In genomic region chr14:102829106-102829505, GRCh38 we compare ENCODE assay signal across 16 cellular contexts. TPM values are rescaled to one million over a fixed set of nuclear protein-coding genes. Genes with fewer than 3 reads are reported as not detected.
DNase-seq lines count a peak whose midpoint lies in the region; ATAC-seq and TF ChIP-seq lines count a peak whose summit lies in the region.
"Had no signal": no experiment of that assay in that cellular context is flagged by ENCODE, and none has a peak within 500 bp of the region (broad histone marks: within the 10 kb centered on the region; RNA-seq: fewer than 3 reads in every experiment).

No MANE protein-coding gene starts in this region.

- no peaks in the 10 kb centered on the region for H3K9me2 ChIP-seq in hepatocyte (replicated peaks; ENCODE audit: insufficient read depth)
- H3K9me2 ChIP-seq in PC-9 (ENCODE audit: insufficient read depth): no peaks in the 10 kb centered on the region

- no peak overlapping the region for H3T11ph ChIP-seq in H9 (ENCODE audit: low read length)

- H2BK5ac ChIP-seq in H9 (ENCODE audit: insufficient read length, low read length): no peak overlapping the region

- H4K5ac ChIP-seq in H9 (ENCODE audit: insufficient read length, low read depth, low read length): no peak overlapping the region

- H3K27me3 Mint-ChIP-seq in CD4-positive, CD25-positive, alpha-beta regulatory T cell: no peaks in the 10 kb centered on the region
- H3K27me3 Mint-ChIP-seq in H9 (ENCODE audit: low read depth) (no peaks in the 10 kb centered on the region), mesothelial cell of epicardium (ENCODE audit: low read depth) (no peaks in the 10 kb centered on the region)
- no peaks in the 10 kb centered on the region for H3K27me3 Mint-ChIP-seq in activated T-helper 2 cell treated with anti-CD3 and anti-CD28 coated beads, Interferon-gamma antibody, Interleukin-2, Interleukin-4, amounts not matched to agents 10 μg/mL and 5 μg/mL and 100 μg/mL, durations not matched to agents 14 hours and 24 hours and 36 hours (ENCODE audit: low read depth)

- peaks cover 21% of the 10 kb centered on the region for H3K36me3 ChIP-seq in CD4-positive, CD25-positive, alpha-beta regulatory T cell (ENCODE audit: control insufficient read depth, insufficient read depth, low read length)
- no peaks in the 10 kb centered on the region for H3K36me3 ChIP-seq in hepatocyte (replicated peaks; ENCODE audit: insufficient read depth, low read depth)
- no peaks in the 10 kb centered on the region; the same call in 1 of the 2 replicates for H3K36me3 ChIP-seq in PC-9 (ENCODE audit: low read depth)
- H3K36me3 ChIP-seq: cardiac muscle cell had no signal

- peaks cover 35 to 72% (median 50%) of the 10 kb centered on the region in 4 donors for H3K4me1 Mint-ChIP-seq in CD4-positive, CD25-positive, alpha-beta regulatory T cell
- H3K4me1 Mint-ChIP-seq in H9: peaks cover 65 to 66% of the 10 kb centered on the region in 2 experiments
- H3K4me1 Mint-ChIP-seq in activated T-helper 2 cell treated with anti-CD3 and anti-CD28 coated beads, Interferon-gamma antibody, Interleukin-2, Interleukin-4, amounts not matched to agents 10 μg/mL and 5 μg/mL and 100 μg/mL, durations not matched to agents 14 hours and 24 hours and 36 hours (ENCODE audit: low read depth): peaks cover 56% of the 10 kb centered on the region
- peaks cover 20% of the 10 kb centered on the region for H3K4me1 Mint-ChIP-seq in mesothelial cell of epicardium

- no peak overlapping the region for H2BK15ac ChIP-seq in H9 (ENCODE audit: low read depth, low read length)

- H3K9me3 Mint-ChIP-seq in CD4-positive, CD25-positive, alpha-beta regulatory T cell: no peaks in the 10 kb centered on the region
- H3K9me3 Mint-ChIP-seq in H9 (no peaks in the 10 kb centered on the region), mesothelial cell of epicardium (no peaks in the 10 kb centered on the region)
- H3K9me3 Mint-ChIP-seq in activated T-helper 2 cell treated with anti-CD3 and anti-CD28 coated beads, Interferon-gamma antibody, Interleukin-2, Interleukin-4, amounts not matched to agents 10 μg/mL and 5 μg/mL and 100 μg/mL, durations not matched to agents 14 hours and 24 hours and 36 hours: no peaks in the 10 kb centered on the region

- CTCF ChIA-PET in PC-9 (lab: Charles Lee): no interaction called here

- POLR2A ChIA-PET in PC-9 (lab: Charles Lee; ENCODE audit: unreplicated experiment): no interaction called here

- no CpG with 5 or more reads among the region's 3 CpGs for WGBS in H9 (ENCODE audit: extremely low coverage, insufficient read length, low lambda C conversion rate)
- WGBS in hepatocyte (ENCODE audit: low lambda C conversion rate, missing lambda C conversion rate): 41% methylated on average over 3 of the region's 3 CpGs

- H3K27ac ChIP-seq in CD4-positive, CD25-positive, alpha-beta regulatory T cell (ENCODE audit: insufficient read depth, low read length, poor library complexity, severe bottlenecking): peak overlapping the region; percentile 5
- no peak overlapping the region for H3K27ac ChIP-seq in H9 (ENCODE audit: insufficient read length, low read depth, low read length)
- H3K27ac ChIP-seq in hepatocyte: peak overlapping the region; percentile 11
- H3K27ac ChIP-seq in PC-9: no peak overlapping the region
- H3K27ac ChIP-seq: cardiac muscle cell, parathyroid adenoma had no signal

- no peak for TF ChIP-seq CTCF in H9 (conservative IDR thresholded peaks at IDR 0.05)
- TF ChIP-seq CTCF in hepatocyte (IDR thresholded peaks at IDR 0.05; ENCODE audit: poor library complexity): no peak
- TF ChIP-seq CTCF in mesothelial cell of epicardium (IDR thresholded peaks at IDR 0.05; ENCODE audit: unreplicated experiment): no peak
- TF ChIP-seq CTCF in PC-9 (conservative IDR thresholded peaks at IDR 0.05): no peak

- H3K4ac ChIP-seq in H9 (ENCODE audit: low read depth, low read length): no peak overlapping the region

- no peak overlapping the region for H2AFZ ChIP-seq in H9 (ENCODE audit: low read length)
- no peak overlapping the region for H2AFZ ChIP-seq in hepatocyte
- H2AFZ ChIP-seq in PC-9: no peak overlapping the region
- H2AFZ ChIP-seq: parathyroid adenoma had no signal

- H3K4me2 ChIP-seq in H9 (ENCODE audit: insufficient read depth, insufficient read length, low read length) (no peak overlapping the region), hepatocyte (no peak overlapping the region), PC-9 (no peak overlapping the region)

- H3K4me3 ChIP-seq in CD4-positive, CD25-positive, alpha-beta regulatory T cell (ENCODE audit: low read depth, low read length): no peak overlapping the region
- H3K4me3 ChIP-seq in hepatocyte (no peak overlapping the region), PC-9 (no peak overlapping the region)
- H3K4me3 ChIP-seq: cardiac muscle cell, mucosa of descending colon had no signal

- no peak overlapping the region for H3K9ac ChIP-seq in H9 (ENCODE audit: extremely low read depth, insufficient read length, low read length)
- H3K9ac ChIP-seq: parathyroid adenoma had no signal

- no TSS peak for BruUV-seq in PC-9 (replicated peaks; lab: Mats Ljungman, UMichigan)

- H3K18ac ChIP-seq in H9 (ENCODE audit: insufficient read length, low read depth, low read length): no peak overlapping the region

- H3K4me3 Mint-ChIP-seq in CD4-positive, CD25-positive, alpha-beta regulatory T cell: peak overlapping the region in 2 of 4 donors; percentile 26 to 66
- no peak overlapping the region for H3K4me3 Mint-ChIP-seq in H9
- H3K4me3 Mint-ChIP-seq in activated T-helper 2 cell treated with anti-CD3 and anti-CD28 coated beads, Interferon-gamma antibody, Interleukin-2, Interleukin-4, amounts not matched to agents 10 μg/mL and 5 μg/mL and 100 μg/mL, durations not matched to agents 14 hours and 24 hours and 36 hours (ENCODE audit: low read depth): no peak overlapping the region
- no peak overlapping the region for H3K4me3 Mint-ChIP-seq in mesothelial cell of epicardium

- no peak overlapping the region for H4K91ac ChIP-seq in H9 (ENCODE audit: insufficient read length, low read depth, low read length)

- H2AK5ac ChIP-seq in H9 (ENCODE audit: insufficient read length, low read length): no peak overlapping the region

- intact Hi-C loops in activated T-helper 2 cell treated with anti-CD3 and anti-CD28 coated beads, Interferon-gamma antibody, Interleukin-2, Interleukin-4, amounts not matched to agents 10 μg/mL and 5 μg/mL and 100 μg/mL, durations not matched to agents 14 hours and 24 hours and 36 hours (cut with micrococcal nuclease): no loop called here
- intact Hi-C loops in PC-9 (cut with micrococcal nuclease; ENCODE audit: unreplicated experiment): no loop called here

- H3K27me3 ChIP-seq in CD4-positive, CD25-positive, alpha-beta regulatory T cell (ENCODE audit: control insufficient read depth, insufficient read depth, low read length): no peaks in the 10 kb centered on the region
- H3K27me3 ChIP-seq in H9 (ENCODE audit: insufficient read depth, low read length) (no peaks in the 10 kb centered on the region), hepatocyte (no peaks in the 10 kb centered on the region), PC-9 (ENCODE audit: insufficient read depth, low read depth) (no peaks in the 10 kb centered on the region)
- H3K27me3 ChIP-seq: cardiac muscle cell had no signal

- peaks cover 9% of the 10 kb centered on the region; the same call in 1 of the 2 replicates for H3F3A ChIP-seq in PC-9 (ENCODE audit: insufficient read depth, low read depth)

- H3K23me2 ChIP-seq in H9 (ENCODE audit: insufficient read length, low read depth, low read length, poor library complexity, severe bottlenecking): no peaks in the 10 kb centered on the region

- ATAC-seq in CD4-positive, CD25-positive, alpha-beta regulatory T cell (ENCODE audit: low read depth in 2 of 2): no peak
- ATAC-seq in GM21423 (IDR thresholded peaks at IDR 0.05; ENCODE audit: unreplicated experiment) (no peak), GM19035 (IDR thresholded peaks at IDR 0.05; ENCODE audit: unreplicated experiment) (no peak)
- ATAC-seq: mucosa of descending colon had no signal

- H3K79me2 ChIP-seq in H9 (ENCODE audit: insufficient read depth, low read length): peaks cover 2% of the 10 kb centered on the region; the same call in 1 of the 2 replicates
- H3K79me2 ChIP-seq in hepatocyte: peaks cover 43% of the 10 kb centered on the region
- H3K79me2 ChIP-seq in PC-9 (ENCODE audit: low read depth): peaks cover 35% of the 10 kb centered on the region

- no peak for DNase-seq in CD4-positive, CD25-positive, alpha-beta regulatory T cell
- DNase-seq in H9 (no peak), hepatocyte (ENCODE audit: low spot score) (peak; percentile 35), mesothelial cell of epicardium (ENCODE audit: low spot score in 2 of 2, unreplicated experiment in 2 of 2) (no peak), PC-9 (no peak)
- DNase-seq in activated T-helper 2 cell treated with anti-CD3 and anti-CD28 coated beads, Interferon-gamma antibody, Interleukin-2, Interleukin-4, amounts not matched to agents 10 μg/mL and 5 μg/mL and 100 μg/mL, durations not matched to agents 14 hours and 24 hours and 36 hours (ENCODE audit: low spot score): no peak
- DNase-seq: activated naive CD4-positive, alpha-beta T cell treated with anti-CD3 and anti-CD28 coated beads, Interleukin-2, amount 50 U/mL, for 16 hours; DND-41; H7; mucosa of descending colon; NCI-H524 treated with DMSO at 0.1 percent for 48 hours; stimulated activated naive CD4-positive, alpha-beta T cell had no signal

- no peak overlapping the region for H2BK120ac ChIP-seq in H9 (ENCODE audit: low read depth, low read length, poor library complexity, severe bottlenecking)

- no peak overlapping the region for H3K56ac ChIP-seq in H9 (ENCODE audit: insufficient read length, low read depth, low read length)

- H3K14ac ChIP-seq in H9 (ENCODE audit: insufficient read depth, low read length): 0 out of 2 replicates have a peak overlapping the region, but pooled peaks have one; percentile 50

- no peaks in the 10 kb centered on the region for H4K20me1 ChIP-seq in H9 (ENCODE audit: control insufficient read depth, insufficient read depth, insufficient read length)
- no peaks in the 10 kb centered on the region for H4K20me1 ChIP-seq in hepatocyte (ENCODE audit: insufficient read depth, poor library complexity, severe bottlenecking)
- H4K20me1 ChIP-seq in PC-9 (ENCODE audit: insufficient read depth): peaks cover 9% of the 10 kb centered on the region; the same call in 1 of the 2 replicates

- peaks cover 37% of the 10 kb centered on the region for H3K4me1 ChIP-seq in CD4-positive, CD25-positive, alpha-beta regulatory T cell (ENCODE audit: control insufficient read depth, insufficient read depth, low read length, poor library complexity, severe bottlenecking)
- H3K4me1 ChIP-seq in H9 (ENCODE audit: insufficient read depth, low read length): peaks cover 13% of the 10 kb centered on the region
- H3K4me1 ChIP-seq in hepatocyte (ENCODE audit: insufficient read depth): peaks cover 11% of the 10 kb centered on the region
- H3K4me1 ChIP-seq in PC-9 (replicated peaks; ENCODE audit: insufficient read depth): peaks cover 19% of the 10 kb centered on the region
- H3K4me1 ChIP-seq: parathyroid adenoma had no signal

- H4K8ac ChIP-seq in H9 (replicated peaks; ENCODE audit: insufficient read length, low read depth, low read length): no peak overlapping the region

- H3K79me1 ChIP-seq in H9 (ENCODE audit: insufficient read depth, low read depth, low read length, poor library complexity, severe bottlenecking): no peaks in the 10 kb centered on the region

- H2BK12ac ChIP-seq in H9 (ENCODE audit: insufficient read length, low read depth, low read length): no peak overlapping the region

- H3K27ac Mint-ChIP-seq in CD4-positive, CD25-positive, alpha-beta regulatory T cell: peak overlapping the region in 1 of 3 donors; percentile 80
- H3K27ac Mint-ChIP-seq in H9: peak overlapping the region in 2 of 3 experiments; percentile 38 to 91; a peak in 4 of 7 replicates
- H3K27ac Mint-ChIP-seq in activated T-helper 2 cell treated with anti-CD3 and anti-CD28 coated beads, Interferon-gamma antibody, Interleukin-2, Interleukin-4, amounts not matched to agents 10 μg/mL and 5 μg/mL and 100 μg/mL, durations not matched to agents 14 hours and 24 hours and 36 hours: peak overlapping the region; percentile 17
- no peak overlapping the region for H3K27ac Mint-ChIP-seq in mesothelial cell of epicardium

- no peak overlapping the region for H2BK20ac ChIP-seq in H9 (ENCODE audit: low read depth, low read length, poor library complexity, severe bottlenecking)

- H3K23ac ChIP-seq in H9 (ENCODE audit: insufficient read length, low read depth, low read length): no peak overlapping the region

- H3K36me3 Mint-ChIP-seq in CD4-positive, CD25-positive, alpha-beta regulatory T cell: peaks cover 25% of the 10 kb centered on the region
- H3K36me3 Mint-ChIP-seq in H9 (ENCODE audit: insufficient read depth in 1 of 3, low read depth in 3 of 3) (no peaks in the 10 kb centered on the region), mesothelial cell of epicardium (peaks cover 3% of the 10 kb centered on the region)
- H3K36me3 Mint-ChIP-seq in activated T-helper 2 cell treated with anti-CD3 and anti-CD28 coated beads, Interferon-gamma antibody, Interleukin-2, Interleukin-4, amounts not matched to agents 10 μg/mL and 5 μg/mL and 100 μg/mL, durations not matched to agents 14 hours and 24 hours and 36 hours (ENCODE audit: low read depth): peaks cover 68% of the 10 kb centered on the region

- no peaks in the 10 kb centered on the region for H3K9me3 ChIP-seq in CD4-positive, CD25-positive, alpha-beta regulatory T cell (ENCODE audit: control insufficient read depth in 2 of 2, low read length in 2 of 2)
- H3K9me3 ChIP-seq in H9 (ENCODE audit: control insufficient read depth, low read depth, low read length): no peaks in the 10 kb centered on the region
- no peaks in the 10 kb centered on the region for H3K9me3 ChIP-seq in hepatocyte (ENCODE audit: low read depth)
- H3K9me3 ChIP-seq in PC-9 (ENCODE audit: insufficient read depth, low read depth): no peaks in the 10 kb centered on the region
- H3K9me3 ChIP-seq: mucosa of descending colon had no signal

RNA-seq across cellular contexts. Expression of gene TRAF3, which starts 51.9 kb away (rescaled TPM):
- total RNA-seq in CD4-positive, CD25-positive, alpha-beta regulatory T cell: 71.2 TPM
- polyA plus RNA-seq in CD4-positive, CD25-positive, alpha-beta regulatory T cell: 10 to 100 TPM; 17.7 to 26.9 (median 20.4) TPM
- total RNA-seq in H9 (2021) (9.6 TPM in 2 replicates), hepatocyte (13.7 and 15.8 TPM in 2 replicates), mesothelial cell of epicardium (26.4 to 26.9 TPM (median 26.5 TPM) in 3 replicates), PC-9 (2021) (38.6 and 41.3 TPM in 2 replicates)
- 67.8 and 72.9 TPM in 2 replicates for total RNA-seq in activated T-helper 2 cell treated with anti-CD3 and anti-CD28 coated beads, Interferon-gamma antibody, Interleukin-2, Interleukin-4, amounts not matched to agents 10 μg/mL and 5 μg/mL and 100 μg/mL, durations not matched to agents 14 hours and 24 hours and 36 hours
- 4.4 and 8.0 TPM in 2 replicates for polyA plus RNA-seq in hepatocyte

Comparison
In these comparisons a context has a peak if more than half of its experiments do, and no peak if none do; other contexts are left out.
1. H3K27ac ChIP-seq: peak in CD4-positive, CD25-positive, alpha-beta regulatory T cell (single experiment) and hepatocyte (single experiment); none in H9 (single experiment) and PC-9 (single experiment).